ENCODE assay signal across 19 cellular contexts in genomic region chr18:32167980-32168379, GRCh38. TPM values are rescaled to one million over a fixed set of nuclear protein-coding genes. Genes with fewer than 3 reads are reported as not detected.
DNase-seq lines count a peak whose midpoint lies in the region; ATAC-seq, FAIRE-seq and TF ChIP-seq lines count a peak whose summit lies in the region.
"Had no signal": no experiment of that assay in that cellular context is flagged by ENCODE, and none has a peak within 500 bp of the region (broad histone marks: within the 10 kb centered on the region; RNA-seq: fewer than 3 reads in every experiment).

No MANE protein-coding gene starts in this region.

- H3K9me1 ChIP-seq in keratinocyte (ENCODE audit: control insufficient read depth, extremely low read depth, insufficient read depth, low read length) = no peaks in the 10 kb centered on the region

- H4K20me1 ChIP-seq in keratinocyte (ENCODE audit: control insufficient read depth, extremely low read depth, insufficient read depth, low read length) = no peaks in the 10 kb centered on the region

- ATAC-seq in GM21390 (IDR thresholded peaks at IDR 0.05; ENCODE audit: unreplicated experiment) = no peak
- ATAC-seq: A549 had no signal

- no peak overlapping the region for H3K9ac ChIP-seq in keratinocyte (ENCODE audit: control insufficient read depth, extremely low read depth, insufficient read depth, low read length)

- H2AFZ ChIP-seq in keratinocyte (ENCODE audit: control insufficient read depth, low read length) = no peak overlapping the region

- DNase-seq in DMS53 (lab: John Stamatoyannopoulos, UW) (peak; percentile 4), NCI-H2196 (lab: John Stamatoyannopoulos, UW; ENCODE audit: unreplicated experiment) (peak; percentile 41), astrocyte of the hippocampus (ENCODE audit: low read depth, low spot score) (peak; percentile 43), keratinocyte (ENCODE audit: low read depth, low spot score) (no peak), NCI-H1417 (lab: John Stamatoyannopoulos, UW) (no peak), NCI-H146 treated with DMSO at 0.1 percent for 48 hours (lab: John Stamatoyannopoulos, UW; ENCODE audit: unreplicated experiment) (no peak), NCI-H1105 treated with DMSO at 0.1 percent for 48 hours (lab: John Stamatoyannopoulos, UW) (no peak)
- DNase-seq: Calu3; CD4-positive, alpha-beta memory T cell; DMS79 treated with DMSO at 0.1 percent for 48 hours; KG1; NCI-H146; NCI-H2081; SHP77 had no signal

- no peak overlapping the region for H3K27ac ChIP-seq in keratinocyte (ENCODE audit: control insufficient read depth, insufficient read depth, low read length)
- H3K27ac ChIP-seq: A549, SK-N-MC had no signal

- no peak overlapping the region for H3K4me2 ChIP-seq in keratinocyte (ENCODE audit: control insufficient read depth, extremely low read depth, insufficient read depth, low read depth, low read length)
- H3K4me2 ChIP-seq: A549 had no signal

- FAIRE-seq in keratinocyte (lab: Jason Lieb, UNC) = peak; percentile 32
- FAIRE-seq: A549, H54 had no signal

- no peaks in the 10 kb centered on the region for H3K9me3 ChIP-seq in keratinocyte (ENCODE audit: control insufficient read depth, low read depth, low read length)
- H3K9me3 ChIP-seq: A549 had no signal

- no peaks in the 10 kb centered on the region for H3K4me1 ChIP-seq in keratinocyte (ENCODE audit: control insufficient read depth, extremely low read depth, insufficient read depth, low read length)
- H3K4me1 ChIP-seq: A549 had no signal

- H3K27me3 ChIP-seq in keratinocyte (ENCODE audit: control insufficient read depth, extremely low read depth, insufficient read depth, low read length) = no peaks in the 10 kb centered on the region

- dilution Hi-C loops in keratinocyte (cut with MboI; ENCODE audit: extremely low pct_ligation_motif_present, low sequenced_read_pairs) = no loop called here

- no peaks in the 10 kb centered on the region for H3K36me3 ChIP-seq in keratinocyte (ENCODE audit: control insufficient read depth in 2 of 2, extremely low read depth in 1 of 2, insufficient read depth in 2 of 2, low read length in 2 of 2)

- H3K4me3 ChIP-seq in keratinocyte (ENCODE audit: control insufficient read depth in 2 of 3, extremely low read depth in 1 of 3, insufficient read depth in 2 of 3, low read depth in 1 of 3, low read length in 3 of 3) = no peak overlapping the region
- H3K4me3 ChIP-seq: A549, SK-N-MC had no signal

- no peak for TF ChIP-seq CTCF in keratinocyte (optimal IDR thresholded peaks at IDR 0.05 in 1 of 3, IDR thresholded peaks at IDR 0.05 in 1 of 3, conservative IDR thresholded peaks at IDR 0.05 in 1 of 3; ENCODE audit: extremely low read depth in 1 of 3, insufficient read depth in 2 of 3, low read length in 3 of 3)

- H3K79me2 ChIP-seq in keratinocyte (ENCODE audit: control insufficient read depth, insufficient read depth, low read length) = no peaks in the 10 kb centered on the region

RNA-seq across cellular contexts. Expression of gene MEP1B, which starts 21.9 kb away (rescaled TPM):
- polyA plus RNA-seq in keratinocyte = 0.03 TPM in 1 of 3 replicates, not detected in the others
- polyA plus RNA-seq in keratinocyte (2011; ENCODE audit: low read depth) = not detected
- polyA plus RNA-seq in keratinocyte (2011; cell fraction: cytosol; rRNA removed) = 0.03 TPM in 1 of 2 replicates, not detected in the other
- polyA plus RNA-seq in keratinocyte (2011; cell fraction: nucleus; rRNA removed) = 0.04 TPM in 1 of 2 replicates, not detected in the other
- not detected in 2 replicates for polyA plus RNA-seq in keratinocyte (2012; ENCODE audit: low replicate concordance)
- 1.3 TPM in 1 of 3 replicates, not detected in the others for polyA minus RNA-seq in keratinocyte
- not detected for polyA minus RNA-seq in keratinocyte (2011; cell fraction: cytosol; rRNA and poly(A)+ RNA removed)
- polyA minus RNA-seq in keratinocyte (2011; cell fraction: nucleus; rRNA and poly(A)+ RNA removed) = not detected in 2 replicates
- polyA plus RNA-seq: BJ; CD4-positive, alpha-beta memory T cell had no signal

Comparison
In these comparisons a context has a peak if more than half of its experiments do, and no peak if none do; other contexts are left out.
1. DNase-seq: peak in DMS53 (single experiment), NCI-H2196 (single experiment) and astrocyte of the hippocampus (single experiment); none in keratinocyte (single experiment), NCI-H1417 (0 of 3), NCI-H146 treated with DMSO at 0.1 percent for 48 hours (single experiment) and NCI-H1105 treated with DMSO at 0.1 percent for 48 hours (single experiment).